1 cellular context compared by ENCODE assay signal in the genomic region with DNA sequence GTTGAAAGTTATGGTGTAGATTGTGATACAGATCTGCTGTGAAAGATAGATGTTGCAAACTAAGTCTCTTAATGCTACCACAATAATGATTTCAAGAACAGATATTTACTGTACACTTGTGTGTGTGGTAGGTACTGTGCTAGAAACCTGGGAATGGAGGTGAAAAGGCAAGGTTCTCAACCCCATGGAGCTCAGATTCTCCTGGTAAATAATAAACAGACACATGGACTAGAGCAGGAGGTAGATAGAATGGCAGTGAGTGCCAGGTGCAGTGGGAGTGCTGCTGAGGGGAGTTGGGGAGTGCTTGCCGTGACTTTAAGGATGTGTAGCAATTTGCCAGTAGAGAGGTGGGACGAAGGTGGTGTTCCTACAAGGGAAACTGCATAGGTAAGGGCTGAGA.
TF ChIP-seq lines count a peak whose summit lies in the region.

No MANE protein-coding gene starts in this region.

TF ChIP-seq in GM23338, 12 proteins besides CTCF, POLR2A, EP300 and RAD21 (continued from another document):
- TF ChIP-seq ZNF462 (CRISPR knock-in tag; IDR thresholded peaks at IDR 0.05): no peak
- TF ChIP-seq EZH2 (IDR thresholded peaks at IDR 0.05; ENCODE audit: low read depth, unreplicated experiment): no peak
